In genomic region chr1:203512830-203513578, GRCh38 we compare ENCODE assay signal across 9 cellular contexts. TPM values are rescaled to one million over a fixed set of nuclear protein-coding genes. Genes with fewer than 3 reads are reported as not detected.
DNase-seq lines count a peak whose midpoint lies in the region; ATAC-seq and TF ChIP-seq lines count a peak whose summit lies in the region.
"Had no signal": no experiment of that assay in that cellular context is flagged by ENCODE, and none has a peak within 500 bp of the region (broad histone marks: within the 10 kb centered on the region; RNA-seq: fewer than 3 reads in every experiment).

No MANE protein-coding gene starts in this region.

- ATAC-seq in esophagus mucosa: peak; percentile 89
- ATAC-seq in HG02798 (IDR thresholded peaks at IDR 0.05; ENCODE audit: poor library complexity, unreplicated experiment): no peak

- CTCF ChIA-PET in AG04449 (lab: Yijun Ruan, JAX): interaction anchor here (0.6 to 3.6 kb wide), 10 partner anchors 8 to 285 kb away, joined by 3 to 14 read pairs (median 4); partner anchors contain the start of gene ATP2B4

- DNase-seq in AG04449 (ENCODE audit: low read depth, low spot score): peak; percentile 70
- peak; percentile 57 for DNase-seq in HT-29 (ENCODE audit: low spot score)
- peak; percentile 39 to 41 for DNase-seq in activated CD4-positive, alpha-beta T cell treated with anti-CD3 and anti-CD28 coated beads, Interleukin-2, amount 50 U/mL, for 4 hours
- peak; percentile 83 for DNase-seq in non-pigmented ciliary epithelial cell (ENCODE audit: low read depth)
- no peak for DNase-seq in DMS79 treated with DMSO at 0.1 percent for 48 hours (lab: John Stamatoyannopoulos, UW)
- DNase-seq in NCI-H2227 treated with DMSO at 0.1 percent for 48 hours (lab: John Stamatoyannopoulos, UW): no peak

- POLR2A ChIA-PET in AG04449 (lab: Yijun Ruan, JAX): interaction anchor here (0.7 to 1.9 kb wide), 7 partner anchors 22 to 93 kb away, joined by 3 to 10 read pairs (median 4); no protein-coding TSS in a partner anchor

- no peak for TF ChIP-seq CTCF in AG04449 (IDR thresholded peaks at IDR 0.05; ENCODE audit: insufficient read depth, low read length, missing control alignments)

- peak overlapping the region; percentile 25 for H3K4me3 ChIP-seq in AG04449 (ENCODE audit: low read depth, low read length)
- H3K4me3 ChIP-seq: cardiac muscle cell had no signal

RNA-seq across cellular contexts. Expression of gene OPTC, which starts 19.1 kb away (rescaled TPM):
- not detected in 2 replicates for total RNA-seq in HT-29 (2014; rRNA removed; shearing (Covaris generic))
- not detected for total RNA-seq in esophagus mucosa
- total RNA-seq: cardiac muscle cell had no signal

RNA-seq across cellular contexts. Expression of gene PRELP, which starts 37.4 kb away (rescaled TPM):
- total RNA-seq in HT-29 (2014; rRNA removed; shearing (Covaris generic)): 0.13 TPM in 1 of 2 replicates, not detected in the other
- total RNA-seq in esophagus mucosa: 1.5 TPM
- total RNA-seq: cardiac muscle cell had no signal

Comparison
In these comparisons a context has a peak if more than half of its experiments do, and no peak if none do; other contexts are left out.
1. DNase-seq: peak in AG04449 (single experiment), HT-29 (single experiment), activated CD4-positive, alpha-beta T cell treated with anti-CD3 and anti-CD28 coated beads, Interleukin-2, amount 50 U/mL, for 4 hours (2 of 2) and non-pigmented ciliary epithelial cell (single experiment); none in DMS79 treated with DMSO at 0.1 percent for 48 hours (single experiment) and NCI-H2227 treated with DMSO at 0.1 percent for 48 hours (single experiment).